In genomic region chr7:20795881-20796280, GRCh38 we compare ENCODE assay signal across 1 cellular context.
TF ChIP-seq lines count a peak whose summit lies in the region.

No MANE protein-coding gene starts in this region.

TF ChIP-seq in GM23338, 12 proteins besides CTCF, POLR2A, EP300 and RAD21 (continued from another document):
- TF ChIP-seq, protein P1, sequence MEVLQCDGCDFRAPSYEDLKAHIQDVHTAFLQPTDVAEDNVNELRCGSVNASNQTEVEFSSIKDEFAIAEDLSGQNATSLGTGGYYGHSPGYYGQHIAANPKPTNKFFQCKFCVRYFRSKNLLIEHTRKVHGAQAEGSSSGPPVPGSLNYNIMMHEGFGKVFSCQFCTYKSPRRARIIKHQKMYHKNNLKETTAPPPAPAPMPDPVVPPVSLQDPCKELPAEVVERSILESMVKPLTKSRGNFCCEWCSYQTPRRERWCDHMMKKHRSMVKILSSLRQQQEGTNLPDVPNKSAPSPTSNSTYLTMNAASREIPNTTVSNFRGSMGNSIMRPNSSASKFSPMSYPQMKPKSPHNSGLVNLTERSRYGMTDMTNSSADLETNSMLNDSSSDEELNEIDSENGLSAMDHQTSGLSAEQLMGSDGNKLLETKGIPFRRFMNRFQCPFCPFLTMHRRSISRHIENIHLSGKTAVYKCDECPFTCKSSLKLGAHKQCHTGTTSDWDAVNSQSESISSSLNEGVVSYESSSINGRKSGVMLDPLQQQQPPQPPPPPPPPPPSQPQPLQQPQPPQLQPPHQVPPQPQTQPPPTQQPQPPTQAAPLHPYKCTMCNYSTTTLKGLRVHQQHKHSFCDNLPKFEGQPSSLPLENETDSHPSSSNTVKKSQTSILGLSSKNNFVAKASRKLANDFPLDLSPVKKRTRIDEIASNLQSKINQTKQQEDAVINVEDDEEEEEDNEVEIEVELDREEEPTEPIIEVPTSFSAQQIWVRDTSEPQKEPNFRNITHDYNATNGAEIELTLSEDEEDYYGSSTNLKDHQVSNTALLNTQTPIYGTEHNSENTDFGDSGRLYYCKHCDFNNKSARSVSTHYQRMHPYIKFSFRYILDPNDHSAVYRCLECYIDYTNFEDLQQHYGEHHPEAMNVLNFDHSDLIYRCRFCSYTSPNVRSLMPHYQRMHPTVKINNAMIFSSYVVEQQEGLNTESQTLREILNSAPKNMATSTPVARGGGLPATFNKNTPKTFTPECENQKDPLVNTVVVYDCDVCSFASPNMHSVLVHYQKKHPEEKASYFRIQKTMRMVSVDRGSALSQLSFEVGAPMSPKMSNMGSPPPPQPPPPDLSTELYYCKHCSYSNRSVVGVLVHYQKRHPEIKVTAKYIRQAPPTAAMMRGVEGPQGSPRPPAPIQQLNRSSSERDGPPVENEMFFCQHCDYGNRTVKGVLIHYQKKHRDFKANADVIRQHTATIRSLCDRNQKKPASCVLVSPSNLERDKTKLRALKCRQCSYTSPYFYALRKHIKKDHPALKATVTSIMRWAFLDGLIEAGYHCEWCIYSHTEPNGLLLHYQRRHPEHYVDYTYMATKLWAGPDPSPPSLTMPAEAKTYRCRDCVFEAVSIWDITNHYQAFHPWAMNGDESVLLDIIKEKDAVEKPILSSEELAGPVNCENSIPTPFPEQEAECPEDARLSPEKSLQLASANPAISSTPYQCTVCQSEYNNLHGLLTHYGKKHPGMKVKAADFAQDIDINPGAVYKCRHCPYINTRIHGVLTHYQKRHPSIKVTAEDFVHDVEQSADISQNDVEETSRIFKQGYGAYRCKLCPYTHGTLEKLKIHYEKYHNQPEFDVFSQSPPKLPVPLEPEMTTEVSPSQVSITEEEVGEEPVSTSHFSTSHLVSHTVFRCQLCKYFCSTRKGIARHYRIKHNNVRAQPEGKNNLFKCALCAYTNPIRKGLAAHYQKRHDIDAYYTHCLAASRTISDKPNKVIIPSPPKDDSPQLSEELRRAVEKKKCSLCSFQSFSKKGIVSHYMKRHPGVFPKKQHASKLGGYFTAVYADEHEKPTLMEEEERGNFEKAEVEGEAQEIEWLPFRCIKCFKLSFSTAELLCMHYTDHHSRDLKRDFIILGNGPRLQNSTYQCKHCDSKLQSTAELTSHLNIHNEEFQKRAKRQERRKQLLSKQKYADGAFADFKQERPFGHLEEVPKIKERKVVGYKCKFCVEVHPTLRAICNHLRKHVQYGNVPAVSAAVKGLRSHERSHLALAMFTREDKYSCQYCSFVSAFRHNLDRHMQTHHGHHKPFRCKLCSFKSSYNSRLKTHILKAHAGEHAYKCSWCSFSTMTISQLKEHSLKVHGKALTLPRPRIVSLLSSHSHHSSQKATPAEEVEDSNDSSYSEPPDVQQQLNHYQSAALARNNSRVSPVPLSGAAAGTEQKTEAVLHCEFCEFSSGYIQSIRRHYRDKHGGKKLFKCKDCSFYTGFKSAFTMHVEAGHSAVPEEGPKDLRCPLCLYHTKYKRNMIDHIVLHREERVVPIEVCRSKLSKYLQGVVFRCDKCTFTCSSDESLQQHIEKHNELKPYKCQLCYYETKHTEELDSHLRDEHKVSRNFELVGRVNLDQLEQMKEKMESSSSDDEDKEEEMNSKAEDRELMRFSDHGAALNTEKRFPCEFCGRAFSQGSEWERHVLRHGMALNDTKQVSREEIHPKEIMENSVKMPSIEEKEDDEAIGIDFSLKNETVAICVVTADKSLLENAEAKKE (CRISPR knock-in tag; IDR thresholded peaks at IDR 0.05) = 0 out of 2 replicates have a peak, but pooled peaks have one; percentile 54
- TF ChIP-seq NANOG (IDR thresholded peaks at IDR 0.05; ENCODE audit: borderline replicate concordance) (peak; percentile 76), JUNB (IDR thresholded peaks at IDR 0.05; ENCODE audit: unreplicated experiment) (no peak), CREB1 (CRISPR knock-in tag; IDR thresholded peaks at IDR 0.05; ENCODE audit: low read depth) (peak; percentile 46; the same call in 1 of the 2 replicates)
